34 cellular contexts compared by ENCODE assay signal in the genomic region with DNA sequence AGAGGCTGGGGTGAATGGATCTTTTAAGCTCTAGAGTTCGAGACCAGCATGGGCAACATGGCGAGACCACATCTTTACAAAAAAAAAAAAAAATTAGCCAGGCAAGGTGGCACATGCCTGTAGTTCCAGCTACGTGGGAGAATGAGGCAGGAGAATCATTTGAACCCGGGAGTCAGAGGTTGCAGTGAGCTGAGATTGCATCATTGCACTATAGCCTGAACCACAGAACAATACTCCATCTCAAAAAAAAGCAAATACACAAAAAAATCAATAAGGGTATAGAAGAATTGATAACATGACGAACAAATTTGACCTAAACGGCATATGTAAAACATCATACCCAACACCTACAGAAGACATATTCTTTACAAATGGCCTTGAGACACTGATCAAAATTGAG.
"Had no signal": no experiment of that assay in that cellular context is flagged by ENCODE, and none has a peak within 500 bp of the region (broad histone marks: within the 10 kb centered on the region; RNA-seq: fewer than 3 reads in every experiment).

No MANE protein-coding gene starts in this region.

- H3K27ac ChIP-seq: KMS-11 had no signal

- H3K27me3 ChIP-seq: MG63 had no signal

- H3K4me3 ChIP-seq: MG63 had no signal

- H3K36me3 ChIP-seq: MG63 had no signal

- H3K9ac ChIP-seq: KMS-11 had no signal

- DNase-seq: Karpas-422, Kasumi-1, MG63, MM.1S, MV-4-11, NCI-H1048, NCI-H1092, NCI-H1092 treated with DMSO at 0.1 percent for 48 hours, NCI-H1105, NCI-H1105 treated with DMSO at 0.1 percent for 48 hours, NCI-H1417, NCI-H1417 treated with DMSO at 0.1 percent for 48 hours, NCI-H1436, NCI-H1436 treated with DMSO at 0.1 percent for 48 hours, NCI-H146, NCI-H1694, NCI-H1694 treated with DMSO at 0.1 percent for 48 hours, NCI-H187, NCI-H187 treated with DMSO at 0.1 percent for 48 hours, NCI-H1930, NCI-H2029, NCI-H2029 treated with DMSO at 0.1 percent for 48 hours, NCI-H2081, NCI-H2081 treated with DMSO at 0.1 percent for 48 hours, NCI-H2107, NCI-H2171, NCI-H2171 treated with DMSO at 0.1 percent for 48 hours, NCI-H2227 treated with DMSO at 0.1 percent for 48 hours, NCI-H226, NCI-H345, NCI-H446, NCI-H446 treated with DMSO at 0.1 percent for 48 hours, NCI-H510A had no signal

- H3K9me3 ChIP-seq: MG63 had no signal

- H3K4me2 ChIP-seq: KMS-11 had no signal
